8 cellular contexts compared by ENCODE assay signal in the genomic region with DNA sequence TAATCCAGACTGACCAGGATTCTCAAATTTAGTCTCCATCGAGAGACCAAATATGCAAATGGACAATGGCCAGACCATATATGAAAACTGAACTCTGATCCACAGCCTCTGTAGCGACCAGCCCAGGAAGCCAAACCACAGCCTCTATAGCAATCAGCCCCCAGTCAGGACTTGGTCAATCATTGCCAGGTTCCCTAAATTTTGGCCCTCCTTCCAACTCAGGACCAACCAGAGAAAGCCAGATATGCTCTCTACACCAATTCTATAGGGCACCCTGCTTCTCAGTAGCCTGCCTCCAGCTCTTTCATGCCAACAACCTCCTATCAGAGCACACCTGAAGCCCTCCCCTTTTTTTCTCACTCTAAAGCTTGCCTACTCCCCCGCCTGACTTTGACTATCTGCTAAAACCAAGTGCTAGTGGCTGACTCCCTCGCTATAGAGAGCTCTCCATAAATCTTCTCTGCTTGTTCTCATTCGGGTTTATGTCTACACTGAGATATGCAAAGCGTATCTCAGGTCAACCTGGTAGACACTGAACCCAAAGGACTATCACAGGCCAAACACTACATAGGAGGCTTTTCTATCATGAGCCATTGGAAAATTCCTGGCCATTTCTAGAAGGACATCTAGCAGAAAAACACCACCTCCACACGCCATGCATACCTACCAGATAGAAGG.
DNase-seq lines count a peak whose midpoint lies in the region; ATAC-seq and TF ChIP-seq lines count a peak whose summit lies in the region.

No MANE protein-coding gene starts in this region.

- H4K20me1 ChIP-seq in PC-3 (ENCODE audit: low read length) (no peaks in the 10 kb centered on the region), neural cell (ENCODE audit: insufficient read depth) (no peaks in the 10 kb centered on the region)

- H3F3A ChIP-seq in PC-3 (ENCODE audit: low read length, unreplicated experiment), result no peaks in the 10 kb centered on the region
- no peaks in the 10 kb centered on the region for H3F3A ChIP-seq in neural cell (ENCODE audit: insufficient read depth, low read length, poor library complexity, severe bottlenecking)

- H3K27me3 ChIP-seq in PC-3 (ENCODE audit: low read length) (no peaks in the 10 kb centered on the region), neural cell (ENCODE audit: insufficient read depth, low read depth, low read length) (no peaks in the 10 kb centered on the region)

- peaks cover 62% of the 10 kb centered on the region for H3K4me1 ChIP-seq in PC-3 (ENCODE audit: insufficient read depth, low read length)

- BruUV-seq in PC-3 (replicated peaks; lab: Mats Ljungman, UMichigan), result TSS peak; percentile 93

- intact Hi-C loops in PC-3 (cut with micrococcal nuclease), result loop anchor here (2.0 to 5.0 kb wide), 3 partner anchors 47 to 131 kb away; no protein-coding TSS in a partner anchor

- CTCF ChIA-PET in PC-3 (lab: Charles Lee), result interaction anchor here (0.5 to 1.5 kb wide), 4 partner anchors 55 to 307 kb away, joined by 3 to 7 read pairs (median 6); no protein-coding TSS in a partner anchor

- ATAC-seq in GM19043 (IDR thresholded peaks at IDR 0.05; ENCODE audit: low read depth, unreplicated experiment), result peak; percentile 58
- ATAC-seq in HG02870 (IDR thresholded peaks at IDR 0.05; ENCODE audit: unreplicated experiment), result peak; percentile 45
- ATAC-seq in PC-3, result peak; percentile 11

- peak overlapping the region; percentile 18; the same call in 1 of the 2 replicates for H3K4me3 ChIP-seq in PC-3 (ENCODE audit: low read length)
- H3K4me3 ChIP-seq in neural cell (ENCODE audit: low read length), result no peak overlapping the region

- H3K27ac ChIP-seq in PC-3 (ENCODE audit: low read length) (peak overlapping the region; percentile 94), neural cell (ENCODE audit: low read length) (peak overlapping the region; percentile 0)

- DNase-seq in PC-3 (peak; percentile 47), NCI-H774 (lab: John Stamatoyannopoulos, UW) (no peak), NCI-H524 (lab: John Stamatoyannopoulos, UW) (no peak), germinal center (ENCODE audit: low spot score) (no peak)
- DNase-seq in activated effector memory CD4-positive, alpha-beta T cell treated with Interleukin-2 at 50 U/mL for 16 hours, result no peak

- H3K36me3 ChIP-seq in PC-3 (ENCODE audit: low read depth, low read length) (no peaks in the 10 kb centered on the region), neural cell (ENCODE audit: insufficient read depth, low read length) (no peaks in the 10 kb centered on the region)

- H3K9me3 ChIP-seq in PC-3 (ENCODE audit: low read length), result no peaks in the 10 kb centered on the region
- H3K9me3 ChIP-seq in neural cell (ENCODE audit: low read length), result no peaks in the 10 kb centered on the region

- TF ChIP-seq RAD21 in neural cell (conservative IDR thresholded peaks at IDR 0.05), result no peak

- H3K9me2 ChIP-seq in PC-3 (replicated peaks; ENCODE audit: low read length), result no peaks in the 10 kb centered on the region
- H3K9me2 ChIP-seq in neural cell (ENCODE audit: insufficient read depth, low read length), result no peaks in the 10 kb centered on the region

- H3K4me2 ChIP-seq in PC-3 (ENCODE audit: low read length) (peak overlapping the region; percentile 74), neural cell (ENCODE audit: low read length) (no peak overlapping the region)

- POLR2A ChIA-PET in PC-3 (lab: Charles Lee; ENCODE audit: unreplicated experiment), result interaction anchor here (0.7 kb wide), 1 partner anchor 54 kb away, joined by 4 read pairs; no protein-coding TSS in a partner anchor

- H2AFZ ChIP-seq in PC-3 (ENCODE audit: low read length), result 0 out of 2 replicates have a peak overlapping the region, but pooled peaks have one; percentile 5
- no peak overlapping the region for H2AFZ ChIP-seq in neural cell (ENCODE audit: low read depth, low read length)

- TF ChIP-seq EP300 in neural cell (conservative IDR thresholded peaks at IDR 0.05; ENCODE audit: poor library complexity, severe bottlenecking), result no peak

- peak overlapping the region; percentile 71 for H3K9ac ChIP-seq in PC-3 (ENCODE audit: low read length)
- H3K9ac ChIP-seq in neural cell (ENCODE audit: low read length), result no peak overlapping the region

- H3K79me2 ChIP-seq in PC-3 (ENCODE audit: low read length) (peaks cover 23% of the 10 kb centered on the region), neural cell (replicated peaks; ENCODE audit: insufficient read depth, low read length) (no peaks in the 10 kb centered on the region)

- TF ChIP-seq CTCF in PC-3 (conservative IDR thresholded peaks at IDR 0.05; ENCODE audit: low read depth, low read length), result no peak
- TF ChIP-seq CTCF in neural cell (IDR thresholded peaks at IDR 0.05; ENCODE audit: poor library complexity, severe bottlenecking), result no peak

TF ChIP-seq in neural cell, 6 proteins besides CTCF, POLR2A, EP300 and RAD21:
- TF ChIP-seq, protein P1, sequence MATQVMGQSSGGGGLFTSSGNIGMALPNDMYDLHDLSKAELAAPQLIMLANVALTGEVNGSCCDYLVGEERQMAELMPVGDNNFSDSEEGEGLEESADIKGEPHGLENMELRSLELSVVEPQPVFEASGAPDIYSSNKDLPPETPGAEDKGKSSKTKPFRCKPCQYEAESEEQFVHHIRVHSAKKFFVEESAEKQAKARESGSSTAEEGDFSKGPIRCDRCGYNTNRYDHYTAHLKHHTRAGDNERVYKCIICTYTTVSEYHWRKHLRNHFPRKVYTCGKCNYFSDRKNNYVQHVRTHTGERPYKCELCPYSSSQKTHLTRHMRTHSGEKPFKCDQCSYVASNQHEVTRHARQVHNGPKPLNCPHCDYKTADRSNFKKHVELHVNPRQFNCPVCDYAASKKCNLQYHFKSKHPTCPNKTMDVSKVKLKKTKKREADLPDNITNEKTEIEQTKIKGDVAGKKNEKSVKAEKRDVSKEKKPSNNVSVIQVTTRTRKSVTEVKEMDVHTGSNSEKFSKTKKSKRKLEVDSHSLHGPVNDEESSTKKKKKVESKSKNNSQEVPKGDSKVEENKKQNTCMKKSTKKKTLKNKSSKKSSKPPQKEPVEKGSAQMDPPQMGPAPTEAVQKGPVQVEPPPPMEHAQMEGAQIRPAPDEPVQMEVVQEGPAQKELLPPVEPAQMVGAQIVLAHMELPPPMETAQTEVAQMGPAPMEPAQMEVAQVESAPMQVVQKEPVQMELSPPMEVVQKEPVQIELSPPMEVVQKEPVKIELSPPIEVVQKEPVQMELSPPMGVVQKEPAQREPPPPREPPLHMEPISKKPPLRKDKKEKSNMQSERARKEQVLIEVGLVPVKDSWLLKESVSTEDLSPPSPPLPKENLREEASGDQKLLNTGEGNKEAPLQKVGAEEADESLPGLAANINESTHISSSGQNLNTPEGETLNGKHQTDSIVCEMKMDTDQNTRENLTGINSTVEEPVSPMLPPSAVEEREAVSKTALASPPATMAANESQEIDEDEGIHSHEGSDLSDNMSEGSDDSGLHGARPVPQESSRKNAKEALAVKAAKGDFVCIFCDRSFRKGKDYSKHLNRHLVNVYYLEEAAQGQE (IDR thresholded peaks at IDR 0.05; ENCODE audit: borderline replicate concordance), result no peak
- TF ChIP-seq TAF1 (IDR thresholded peaks at IDR 0.05; ENCODE audit: low read depth), result no peak
- TF ChIP-seq SMC3 (conservative IDR thresholded peaks at IDR 0.05; ENCODE audit: poor library complexity), result no peak
- no peak for TF ChIP-seq EZH2 (IDR thresholded peaks at IDR 0.05; ENCODE audit: borderline replicate concordance, insufficient read depth, low read length, poor library complexity, severe bottlenecking)
- TF ChIP-seq MXI1 (conservative IDR thresholded peaks at IDR 0.05; ENCODE audit: poor library complexity, severe bottlenecking), result no peak
- no peak for TF ChIP-seq POLR2AphosphoS5 (IDR thresholded peaks at IDR 0.05)
